Comparison of ENCODE assay signal across 16 cellular contexts in genomic region chr5:59873113-59873512, GRCh38. TPM values are rescaled to one million over a fixed set of nuclear protein-coding genes. Genes with fewer than 3 reads are reported as not detected.
DNase-seq lines count a peak whose midpoint lies in the region; TF ChIP-seq lines count a peak whose summit lies in the region.
"Had no signal": no experiment of that assay in that cellular context is flagged by ENCODE, and none has a peak within 500 bp of the region (broad histone marks: within the 10 kb centered on the region; RNA-seq: fewer than 3 reads in every experiment).

No MANE protein-coding gene starts in this region.

- peak; percentile 34 for DNase-seq in Daoy (ENCODE audit: low read depth)
- DNase-seq in SJCRH30 = peak; percentile 18 to 22
- peak; percentile 33 for DNase-seq in fibroblast of the aortic adventitia (ENCODE audit: low read depth)
- peak; percentile 23 for DNase-seq in renal cortical epithelial cell (ENCODE audit: low read depth)
- no peak for DNase-seq in endodermal cell
- DNase-seq in effector memory CD4-positive, alpha-beta T cell = no peak
- DNase-seq in NCI-H524 treated with DMSO at 0.1 percent for 48 hours (lab: John Stamatoyannopoulos, UW) = no peak
- DNase-seq in NOMO-1 treated with DMSO at 0.1 percent for 48 hours (lab: John Stamatoyannopoulos, UW; ENCODE audit: unreplicated experiment) = no peak
- DNase-seq: activated B cell treated with CpG ODN at 0.5 μM for 24 hours; activated CD8-positive, alpha-beta memory T cell treated with anti-CD3 and anti-CD28 coated beads, Interleukin-2, amount 10 ng/mL, durations not matched to agents 7 days and 5 days; activated naive CD4-positive, alpha-beta T cell treated with Interleukin-2 at 50 U/mL for 16 hours; CD4-positive, alpha-beta T cell; GDM1; NCI-H2171 had no signal

- no peak overlapping the region for H3K27ac Mint-ChIP-seq in endodermal cell
- H3K27ac Mint-ChIP-seq: activated B cell treated with CpG ODN at 0.5 μM for 24 hours; activated CD8-positive, alpha-beta memory T cell treated with anti-CD3 and anti-CD28 coated beads, Interleukin-2, amount 10 ng/mL, durations not matched to agents 7 days and 5 days; CD4-positive, alpha-beta T cell had no signal

- no peaks in the 10 kb centered on the region for H3K36me3 Mint-ChIP-seq in endodermal cell (ENCODE audit: low read depth)
- H3K36me3 Mint-ChIP-seq: activated CD8-positive, alpha-beta memory T cell treated with anti-CD3 and anti-CD28 coated beads, Interleukin-2, amount 10 ng/mL, durations not matched to agents 7 days and 5 days had no signal

- H3K36me3 ChIP-seq in SJCRH30 (no peaks in the 10 kb centered on the region), endodermal cell (ENCODE audit: control insufficient read depth, insufficient read depth, low read length) (no peaks in the 10 kb centered on the region)
- no peaks in the 10 kb centered on the region for H3K36me3 ChIP-seq in effector memory CD4-positive, alpha-beta T cell (ENCODE audit: control insufficient read depth, insufficient read depth, low read length)
- H3K36me3 ChIP-seq: HAP-1, vagina had no signal

- H3K27me3 Mint-ChIP-seq in endodermal cell (ENCODE audit: insufficient read depth) = no peaks in the 10 kb centered on the region
- H3K27me3 Mint-ChIP-seq: activated CD8-positive, alpha-beta memory T cell treated with anti-CD3 and anti-CD28 coated beads, Interleukin-2, amount 10 ng/mL, durations not matched to agents 7 days and 5 days; CD4-positive, alpha-beta T cell had no signal

- H3K4me1 ChIP-seq in SJCRH30 (peaks cover 29% of the 10 kb centered on the region), endodermal cell (ENCODE audit: control insufficient read depth, insufficient read depth, low read length) (no peaks in the 10 kb centered on the region)
- no peaks in the 10 kb centered on the region for H3K4me1 ChIP-seq in effector memory CD4-positive, alpha-beta T cell (ENCODE audit: control insufficient read depth, insufficient read depth, low read length, poor library complexity, severe bottlenecking)
- H3K4me1 ChIP-seq: HAP-1, vagina had no signal

- TF ChIP-seq CTCF in fibroblast of the aortic adventitia (IDR thresholded peaks at IDR 0.05; ENCODE audit: insufficient read depth, low read length) = no peak
- no peak for TF ChIP-seq CTCF in endodermal cell (conservative IDR thresholded peaks at IDR 0.05)

- H3K9ac ChIP-seq in endodermal cell (ENCODE audit: extremely low read depth, low read length, poor library complexity, severe bottlenecking) = no peak overlapping the region

- H3K4me3 Mint-ChIP-seq in endodermal cell = no peak overlapping the region
- H3K4me3 Mint-ChIP-seq: activated B cell treated with CpG ODN at 0.5 μM for 24 hours; activated CD8-positive, alpha-beta memory T cell treated with anti-CD3 and anti-CD28 coated beads, Interleukin-2, amount 10 ng/mL, durations not matched to agents 7 days and 5 days; CD4-positive, alpha-beta T cell had no signal

- WGBS in endodermal cell (ENCODE audit: insufficient coverage in 1 of 2, insufficient read length in 1 of 2), 2 experiments = 90 to 100% methylated on average over 1 to 2 of the region's 2 CpGs

- H3K9me3 Mint-ChIP-seq in endodermal cell = no peaks in the 10 kb centered on the region
- H3K9me3 Mint-ChIP-seq: activated B cell treated with CpG ODN at 0.5 μM for 24 hours had no signal

- H3K4me1 Mint-ChIP-seq in endodermal cell = peaks cover 4% of the 10 kb centered on the region
- H3K4me1 Mint-ChIP-seq: activated B cell treated with CpG ODN at 0.5 μM for 24 hours; activated CD8-positive, alpha-beta memory T cell treated with anti-CD3 and anti-CD28 coated beads, Interleukin-2, amount 10 ng/mL, durations not matched to agents 7 days and 5 days had no signal

- H3K9me3 ChIP-seq in SJCRH30 (replicated peaks) = no peaks in the 10 kb centered on the region
- H3K9me3 ChIP-seq in endodermal cell (ENCODE audit: control insufficient read depth, low read length) = no peaks in the 10 kb centered on the region
- H3K9me3 ChIP-seq in effector memory CD4-positive, alpha-beta T cell (ENCODE audit: control insufficient read depth, low read length) = no peaks in the 10 kb centered on the region
- H3K9me3 ChIP-seq: HAP-1, vagina had no signal

- H3K27me3 ChIP-seq in SJCRH30 (no peaks in the 10 kb centered on the region), endodermal cell (ENCODE audit: control insufficient read depth, insufficient read depth, low read length, poor library complexity, severe bottlenecking) (no peaks in the 10 kb centered on the region)
- no peaks in the 10 kb centered on the region for H3K27me3 ChIP-seq in effector memory CD4-positive, alpha-beta T cell (replicated peaks; ENCODE audit: control insufficient read depth, insufficient read depth, low read length, poor library complexity, severe bottlenecking)
- H3K27me3 ChIP-seq: vagina had no signal

- no peak overlapping the region for H3K4me3 ChIP-seq in SJCRH30
- H3K4me3 ChIP-seq in fibroblast of the aortic adventitia (ENCODE audit: low read depth, low read length) = no peak overlapping the region
- no peak overlapping the region for H3K4me3 ChIP-seq in endodermal cell (ENCODE audit: low read length)
- no peak overlapping the region for H3K4me3 ChIP-seq in effector memory CD4-positive, alpha-beta T cell (ENCODE audit: insufficient read depth, low read depth, low read length, poor library complexity, severe bottlenecking)
- H3K4me3 ChIP-seq: HAP-1, vagina had no signal

- H3K27ac ChIP-seq in SJCRH30 = peak overlapping the region; percentile 47
- no peak overlapping the region for H3K27ac ChIP-seq in endodermal cell (ENCODE audit: low read depth, low read length)
- no peak overlapping the region for H3K27ac ChIP-seq in effector memory CD4-positive, alpha-beta T cell (ENCODE audit: insufficient read depth, low read length, poor library complexity, severe bottlenecking)
- H3K27ac ChIP-seq: vagina had no signal

RNA-seq across cellular contexts. Expression of gene PDE4D, which starts 20.4 kb away (rescaled TPM):
- total RNA-seq in Daoy (2014; rRNA removed; shearing (Covaris generic)) = 23.1 and 29.6 TPM in 2 replicates
- total RNA-seq in SJCRH30 (2014; rRNA removed; shearing (Covaris generic)) = 27.2 and 32.5 TPM in 2 replicates
- total RNA-seq in fibroblast of the aortic adventitia (ENCODE audit: low replicate concordance) = 9.2 and 12.7 TPM in 2 replicates
- total RNA-seq in renal cortical epithelial cell = 13.2 and 26.9 TPM in 2 replicates
- total RNA-seq in endodermal cell = 10 to 100 TPM in 1 of 2 donors, 1 to 10 TPM in 1; 9.2 to 11.4 TPM
- 10.6 TPM for polyA plus RNA-seq in endodermal cell (2013, experiment 1 of 2)
- polyA plus RNA-seq in endodermal cell (2013, experiment 2 of 2) = 14.3 TPM

Comparison
In these comparisons a context has a peak if more than half of its experiments do, and no peak if none do; other contexts are left out.
1. DNase-seq: peak in Daoy (single experiment), SJCRH30 (2 of 2), fibroblast of the aortic adventitia (single experiment) and renal cortical epithelial cell (single experiment); none in endodermal cell (single experiment), effector memory CD4-positive, alpha-beta T cell (0 of 3), NCI-H524 treated with DMSO at 0.1 percent for 48 hours (single experiment) and NOMO-1 treated with DMSO at 0.1 percent for 48 hours (single experiment).